12 cellular contexts compared by ENCODE assay signal in genomic region chr14:68957688-68958248, GRCh38. TPM values are rescaled to one million over a fixed set of nuclear protein-coding genes. Genes with fewer than 3 reads are reported as not detected.
A peak's percentile ranks its signal among the peaks of the same experiment; 100 is the strongest.
DNase-seq lines count a peak whose midpoint lies in the region; ATAC-seq and TF ChIP-seq lines count a peak whose summit lies in the region.
"Had no signal": no experiment of that assay in that cellular context is flagged by ENCODE, and none has a peak within 500 bp of the region (broad histone marks: within the 10 kb centered on the region; RNA-seq: fewer than 3 reads in every experiment).

No MANE protein-coding gene starts in this region.

- no peaks in the 10 kb centered on the region for H3K27me3 ChIP-seq in AG04450 (ENCODE audit: control insufficient read depth, insufficient read depth, low read length)
- H3K27me3 ChIP-seq in Loucy (ENCODE audit: insufficient read depth, low read length, poor library complexity, severe bottlenecking), result no peaks in the 10 kb centered on the region
- no peaks in the 10 kb centered on the region for H3K27me3 ChIP-seq in rectal smooth muscle tissue (ENCODE audit: control insufficient read depth, insufficient read depth, low read length)
- H3K27me3 ChIP-seq: cardiac muscle cell had no signal

- ATAC-seq in GM19395 (IDR thresholded peaks at IDR 0.05; ENCODE audit: unreplicated experiment), result no peak

- no peaks in the 10 kb centered on the region for H3F3A ChIP-seq in Loucy (ENCODE audit: low read depth)

- TF ChIP-seq CTCF in AG04450 (IDR thresholded peaks at IDR 0.05; ENCODE audit: low read depth, low read length) (no peak), Loucy (conservative IDR thresholded peaks at IDR 0.05; ENCODE audit: low read length) (no peak)

- CTCF ChIA-PET in AG04450 (lab: Charles Lee) (interaction anchor here (1.3 kb wide), 1 partner anchor 150 kb away, joined by 5 read pairs; no protein-coding TSS in a partner anchor), HEK293T (lab: Yijun Ruan, JAX) (interaction anchor here (1.2 kb wide), 1 partner anchor 46 kb away, joined by 3 read pairs; no protein-coding TSS in a partner anchor)

- H3K27ac ChIP-seq in AG04450 (ENCODE audit: low read depth, low read length) (peak overlapping the region; percentile 21), epithelial cell of prostate (peak overlapping the region; percentile 99), rectal smooth muscle tissue (ENCODE audit: low read depth, low read length) (peak overlapping the region; percentile 86)
- H3K27ac ChIP-seq: cardiac muscle cell had no signal

- no peaks in the 10 kb centered on the region for H3K9me3 ChIP-seq in AG04450 (ENCODE audit: control insufficient read depth, insufficient read depth, low read length)
- H3K9me3 ChIP-seq in Loucy (ENCODE audit: insufficient read depth, low read depth, low read length), result no peaks in the 10 kb centered on the region

- H3K9me2 ChIP-seq in Loucy (replicated peaks; ENCODE audit: low read depth, low read length), result no peaks in the 10 kb centered on the region

- H3K36me3 ChIP-seq in Loucy (ENCODE audit: insufficient read depth, low read length) (peaks cover 16% of the 10 kb centered on the region), rectal smooth muscle tissue (ENCODE audit: control insufficient read depth, insufficient read depth, low read length) (peaks cover 6% of the 10 kb centered on the region)
- H3K36me3 ChIP-seq: cardiac muscle cell had no signal

- H3K9ac ChIP-seq in Loucy (ENCODE audit: low read depth, low read length, poor library complexity, severe bottlenecking) (peak overlapping the region; percentile 18), rectal smooth muscle tissue (ENCODE audit: low read length) (no peak overlapping the region)

- peaks cover 70% of the 10 kb centered on the region for H4K20me1 ChIP-seq in Loucy (ENCODE audit: insufficient read depth, low read length, poor library complexity, severe bottlenecking)

- H3K4me3 ChIP-seq in AG04450 (ENCODE audit: low read depth, low read length), result no peak overlapping the region
- no peak overlapping the region for H3K4me3 ChIP-seq in Loucy (ENCODE audit: low read length, poor library complexity, severe bottlenecking)
- H3K4me3 ChIP-seq in rectal smooth muscle tissue (ENCODE audit: low read length), result no peak overlapping the region
- H3K4me3 ChIP-seq: cardiac muscle cell had no signal

- H3K79me2 ChIP-seq in Loucy (ENCODE audit: insufficient read depth, low read length), result peaks cover 99% of the 10 kb centered on the region

- peak overlapping the region; percentile 38 for H3K4me2 ChIP-seq in Loucy (ENCODE audit: low read depth, low read length, poor library complexity, severe bottlenecking)

- no peak overlapping the region for H2AFZ ChIP-seq in Loucy (ENCODE audit: low read length)

- POLR2A ChIA-PET in AG04450 (lab: Yijun Ruan, JAX) (interaction anchor here (1.0 to 2.2 kb wide), 5 partner anchors 10 to 20 kb away, joined by 3 to 9 read pairs (median 4); no protein-coding TSS in a partner anchor), HEK293T (lab: Yijun Ruan, JAX) (no interaction called here)

- peaks cover 41% of the 10 kb centered on the region for H3K4me1 ChIP-seq in Loucy (ENCODE audit: insufficient read depth, low read length, poor library complexity, severe bottlenecking)
- H3K4me1 ChIP-seq in rectal smooth muscle tissue (ENCODE audit: control insufficient read depth, insufficient read depth, low read length), result peaks cover 69% of the 10 kb centered on the region

- DNase-seq in AG04450 (ENCODE audit: low read depth, low spot score) (no peak), epithelial cell of prostate (ENCODE audit: low read depth, low spot score) (no peak), AG08396 (ENCODE audit: low spot score) (no peak), retina (no peak), HEK293T (ENCODE audit: extremely low spot score) (no peak)
- DNase-seq: activated CD4-positive, alpha-beta T cell treated with anti-CD3 and anti-CD28 coated beads for 1 hour; erythroblast; NK-92 treated with Interleukin-12 subunit alpha and Interleukin-12 subunit beta, amount 100 ng/mL, for 24 hours had no signal

TF ChIP-seq in HEK293T, 16 proteins besides CTCF, POLR2A, EP300 and RAD21:
- TF ChIP-seq NFRKB (IDR thresholded peaks at IDR 0.05), result no peak
- no peak for TF ChIP-seq TARDBP (IDR thresholded peaks at IDR 0.05)
- no peak for TF ChIP-seq CTBP1 (IDR thresholded peaks at IDR 0.05; ENCODE audit: borderline replicate concordance)
- no peak for TF ChIP-seq ELF4 (IDR thresholded peaks at IDR 0.05)
- TF ChIP-seq BHLHE40 (IDR thresholded peaks at IDR 0.05; ENCODE audit: borderline replicate concordance), result no peak
- TF ChIP-seq LEF1 (IDR thresholded peaks at IDR 0.05; ENCODE audit: borderline replicate concordance), result no peak
- TF ChIP-seq ARNT (IDR thresholded peaks at IDR 0.05), result no peak
- TF ChIP-seq, protein P1, sequence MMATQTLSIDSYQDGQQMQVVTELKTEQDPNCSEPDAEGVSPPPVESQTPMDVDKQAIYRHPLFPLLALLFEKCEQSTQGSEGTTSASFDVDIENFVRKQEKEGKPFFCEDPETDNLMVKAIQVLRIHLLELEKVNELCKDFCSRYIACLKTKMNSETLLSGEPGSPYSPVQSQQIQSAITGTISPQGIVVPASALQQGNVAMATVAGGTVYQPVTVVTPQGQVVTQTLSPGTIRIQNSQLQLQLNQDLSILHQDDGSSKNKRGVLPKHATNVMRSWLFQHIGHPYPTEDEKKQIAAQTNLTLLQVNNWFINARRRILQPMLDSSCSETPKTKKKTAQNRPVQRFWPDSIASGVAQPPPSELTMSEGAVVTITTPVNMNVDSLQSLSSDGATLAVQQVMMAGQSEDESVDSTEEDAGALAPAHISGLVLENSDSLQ (IDR thresholded peaks at IDR 0.05), result no peak
- no peak for TF ChIP-seq SP1 (IDR thresholded peaks at IDR 0.05)
- TF ChIP-seq FOXM1 (IDR thresholded peaks at IDR 0.05; ENCODE audit: borderline replicate concordance), result no peak
- TF ChIP-seq L3MBTL2 (conservative IDR thresholded peaks at IDR 0.05), result no peak

RNA-seq across cellular contexts. Expression of gene ACTN1, which starts 21.3 kb away (rescaled TPM):
- 641 and 751 TPM in 2 replicates for polyA plus RNA-seq in AG04450 (2011; rRNA removed)
- polyA minus RNA-seq in AG04450 (2011; rRNA and poly(A)+ RNA removed), result 1,243 and 1,580 TPM in 2 replicates

Comparison
In these comparisons a context has a peak if more than half of its experiments do, and no peak if none do; other contexts are left out.
1. H3K27ac ChIP-seq: peak in every context shown above with its lines; median percentile 99 in epithelial cell of prostate; 86 in rectal smooth muscle tissue; 21 in AG04450.